ENCODE assay signal across 8 cellular contexts in genomic region chr11:56058260-56058780, GRCh38. TPM values are rescaled to one million over a fixed set of nuclear protein-coding genes. Genes with fewer than 3 reads are reported as not detected.
"Had no signal": no experiment of that assay in that cellular context is flagged by ENCODE, and none has a peak within 500 bp of the region (broad histone marks: within the 10 kb centered on the region; RNA-seq: fewer than 3 reads in every experiment).

No MANE protein-coding gene starts in this region.

RNA-seq across cellular contexts. Expression of gene OR5AS1, which starts 30.9 kb away (rescaled TPM):
- total RNA-seq: K562, M059J, OCI-LY7, PC-3, SK-MEL-5, T-cell had no signal
- polyA plus RNA-seq: IgD-negative memory B cell, K562, SK-N-SH had no signal

RNA-seq across cellular contexts. Expression of gene OR8I2, which starts 34.8 kb away (rescaled TPM):
- total RNA-seq: K562, M059J, OCI-LY7, PC-3, SK-MEL-5, T-cell had no signal
- polyA plus RNA-seq: IgD-negative memory B cell, K562, SK-N-SH had no signal

RNA-seq across cellular contexts. Expression of gene OR8H2, which starts 45.2 kb away (rescaled TPM):
- total RNA-seq: K562, M059J, OCI-LY7, PC-3, SK-MEL-5, T-cell had no signal
- polyA plus RNA-seq: IgD-negative memory B cell, K562, SK-N-SH had no signal
